Comparison of ENCODE assay signal across 1 cellular context in genomic region chr7:5526190-5527037, GRCh38.
TF ChIP-seq lines count a peak whose summit lies in the region.

No MANE protein-coding gene starts in this region.

TF ChIP-seq in K562, 482 proteins besides CTCF, POLR2A, EP300 and RAD21 (continued from another document and continues in another):
- TF ChIP-seq MGA (IDR thresholded peaks at IDR 0.05) (no peak), SIN3A (IDR thresholded peaks at IDR 0.05; ENCODE audit: borderline replicate concordance in 2 of 2, control insufficient read depth in 1 of 2, low read depth in 2 of 2, low read length in 2 of 2) (peak in 1 of 2 experiments; percentile 81; a peak in 1 of 4 replicates), CAMTA2 (CRISPR knock-in tag; conservative IDR thresholded peaks at IDR 0.05) (peak; percentile 4), NR3C1 (CRISPR knock-in tag; IDR thresholded peaks at IDR 0.05) (0 out of 2 replicates have a peak, but pooled peaks have one; percentile 76), SOX6 (IDR thresholded peaks at IDR 0.05) (peak; percentile 46), ZBTB9 (CRISPR knock-in tag; IDR thresholded peaks at IDR 0.05) (peak; percentile 94), AFF4 (CRISPR knock-in tag; IDR thresholded peaks at IDR 0.05) (peak; percentile 84; the same call in 1 of the 2 replicates), ZNF3 (CRISPR knock-in tag; IDR thresholded peaks at IDR 0.05) (peak; percentile 21; the same call in 1 of the 2 replicates), NR2C1 (IDR thresholded peaks at IDR 0.05) (no peak; the same call in 1 of the 2 replicates), NR2C1 (tag; IDR thresholded peaks at IDR 0.05) (0 out of 2 replicates have a peak, but pooled peaks have one; percentile 2), PHB2 (IDR thresholded peaks at IDR 0.05; ENCODE audit: low read depth) (no peak), ZSCAN32 (CRISPR knock-in tag; IDR thresholded peaks at IDR 0.05) (peak; percentile 53; the same call in 1 of the 2 replicates), NONO (IDR thresholded peaks at IDR 0.05; ENCODE audit: low read depth in 2 of 2, low read length in 1 of 2) (peak in 1 of 2 experiments; percentile 61; a peak in 2 of 4 replicates), MCM2 (IDR thresholded peaks at IDR 0.05; ENCODE audit: low read depth) (no peak), ZFX (CRISPR knock-in tag; IDR thresholded peaks at IDR 0.05) (peak; percentile 15), NCOA1 (IDR thresholded peaks at IDR 0.05; ENCODE audit: low read depth) (0 out of 2 replicates have a peak, but pooled peaks have one; percentile 6), PHF8 (IDR thresholded peaks at IDR 0.05; ENCODE audit: borderline replicate concordance, low read length) (no peak), TBL1XR1 (IDR thresholded peaks at IDR 0.05; ENCODE audit: low read length in 2 of 2) (peak; percentile 39 to 60; a peak in 3 of 4 replicates), RHOXF2B (CRISPR knock-in tag; conservative IDR thresholded peaks at IDR 0.05) (peak; percentile 89), KLF6 (CRISPR knock-in tag; IDR thresholded peaks at IDR 0.05; ENCODE audit: borderline replicate concordance) (no peak), PRPF4 (IDR thresholded peaks at IDR 0.05; ENCODE audit: insufficient read depth, low read depth, low read length, poor library complexity, severe bottlenecking) (peak; percentile 92), DACH1 (IDR thresholded peaks at IDR 0.05; ENCODE audit: partially characterized antibody) (no peak), DEAF1 (CRISPR knock-in tag; IDR thresholded peaks at IDR 0.05) (peak; percentile 16; the same call in 1 of the 2 replicates), TGIF2 (CRISPR knock-in tag; IDR thresholded peaks at IDR 0.05) (0 out of 2 replicates have a peak, but pooled peaks have one; percentile 44), PRMT5 (CRISPR knock-in tag; IDR thresholded peaks at IDR 0.05) (no peak), TRIM28 (IDR thresholded peaks at IDR 0.05) (no peak), CBX3 (IDR thresholded peaks at IDR 0.05; ENCODE audit: borderline replicate concordance in 1 of 2, low read length in 2 of 2) (peak in 1 of 2 experiments; percentile 70; a peak in 2 of 3 replicates), PHTF2 (CRISPR knock-in tag; IDR thresholded peaks at IDR 0.05) (no peak), EZH2 (IDR thresholded peaks at IDR 0.05; ENCODE audit: borderline replicate concordance, low read depth, low read length) (no peak), SRSF3 (IDR thresholded peaks at IDR 0.05; ENCODE audit: insufficient read depth, low read length) (no peak)
- TF ChIP-seq, protein P1, sequence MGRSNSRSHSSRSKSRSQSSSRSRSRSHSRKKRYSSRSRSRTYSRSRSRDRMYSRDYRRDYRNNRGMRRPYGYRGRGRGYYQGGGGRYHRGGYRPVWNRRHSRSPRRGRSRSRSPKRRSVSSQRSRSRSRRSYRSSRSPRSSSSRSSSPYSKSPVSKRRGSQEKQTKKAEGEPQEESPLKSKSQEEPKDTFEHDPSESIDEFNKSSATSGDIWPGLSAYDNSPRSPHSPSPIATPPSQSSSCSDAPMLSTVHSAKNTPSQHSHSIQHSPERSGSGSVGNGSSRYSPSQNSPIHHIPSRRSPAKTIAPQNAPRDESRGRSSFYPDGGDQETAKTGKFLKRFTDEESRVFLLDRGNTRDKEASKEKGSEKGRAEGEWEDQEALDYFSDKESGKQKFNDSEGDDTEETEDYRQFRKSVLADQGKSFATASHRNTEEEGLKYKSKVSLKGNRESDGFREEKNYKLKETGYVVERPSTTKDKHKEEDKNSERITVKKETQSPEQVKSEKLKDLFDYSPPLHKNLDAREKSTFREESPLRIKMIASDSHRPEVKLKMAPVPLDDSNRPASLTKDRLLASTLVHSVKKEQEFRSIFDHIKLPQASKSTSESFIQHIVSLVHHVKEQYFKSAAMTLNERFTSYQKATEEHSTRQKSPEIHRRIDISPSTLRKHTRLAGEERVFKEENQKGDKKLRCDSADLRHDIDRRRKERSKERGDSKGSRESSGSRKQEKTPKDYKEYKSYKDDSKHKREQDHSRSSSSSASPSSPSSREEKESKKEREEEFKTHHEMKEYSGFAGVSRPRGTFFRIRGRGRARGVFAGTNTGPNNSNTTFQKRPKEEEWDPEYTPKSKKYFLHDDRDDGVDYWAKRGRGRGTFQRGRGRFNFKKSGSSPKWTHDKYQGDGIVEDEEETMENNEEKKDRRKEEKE (IDR thresholded peaks at IDR 0.05; ENCODE audit: borderline replicate concordance in 1 of 2, control insufficient read depth in 1 of 2, low read depth in 2 of 2, low read length in 1 of 2): peak; percentile 10 to 90; a peak in 3 of 4 replicates
- TF ChIP-seq, protein P2, sequence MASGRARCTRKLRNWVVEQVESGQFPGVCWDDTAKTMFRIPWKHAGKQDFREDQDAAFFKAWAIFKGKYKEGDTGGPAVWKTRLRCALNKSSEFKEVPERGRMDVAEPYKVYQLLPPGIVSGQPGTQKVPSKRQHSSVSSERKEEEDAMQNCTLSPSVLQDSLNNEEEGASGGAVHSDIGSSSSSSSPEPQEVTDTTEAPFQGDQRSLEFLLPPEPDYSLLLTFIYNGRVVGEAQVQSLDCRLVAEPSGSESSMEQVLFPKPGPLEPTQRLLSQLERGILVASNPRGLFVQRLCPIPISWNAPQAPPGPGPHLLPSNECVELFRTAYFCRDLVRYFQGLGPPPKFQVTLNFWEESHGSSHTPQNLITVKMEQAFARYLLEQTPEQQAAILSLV (tag; IDR thresholded peaks at IDR 0.05): no peak
- TF ChIP-seq, protein P3, sequence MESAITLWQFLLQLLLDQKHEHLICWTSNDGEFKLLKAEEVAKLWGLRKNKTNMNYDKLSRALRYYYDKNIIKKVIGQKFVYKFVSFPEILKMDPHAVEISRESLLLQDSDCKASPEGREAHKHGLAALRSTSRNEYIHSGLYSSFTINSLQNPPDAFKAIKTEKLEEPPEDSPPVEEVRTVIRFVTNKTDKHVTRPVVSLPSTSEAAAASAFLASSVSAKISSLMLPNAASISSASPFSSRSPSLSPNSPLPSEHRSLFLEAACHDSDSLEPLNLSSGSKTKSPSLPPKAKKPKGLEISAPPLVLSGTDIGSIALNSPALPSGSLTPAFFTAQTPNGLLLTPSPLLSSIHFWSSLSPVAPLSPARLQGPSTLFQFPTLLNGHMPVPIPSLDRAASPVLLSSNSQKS (CRISPR knock-in tag; IDR thresholded peaks at IDR 0.05): peak; percentile 15; the same call in 1 of the 2 replicates
